In the genomic region with DNA sequence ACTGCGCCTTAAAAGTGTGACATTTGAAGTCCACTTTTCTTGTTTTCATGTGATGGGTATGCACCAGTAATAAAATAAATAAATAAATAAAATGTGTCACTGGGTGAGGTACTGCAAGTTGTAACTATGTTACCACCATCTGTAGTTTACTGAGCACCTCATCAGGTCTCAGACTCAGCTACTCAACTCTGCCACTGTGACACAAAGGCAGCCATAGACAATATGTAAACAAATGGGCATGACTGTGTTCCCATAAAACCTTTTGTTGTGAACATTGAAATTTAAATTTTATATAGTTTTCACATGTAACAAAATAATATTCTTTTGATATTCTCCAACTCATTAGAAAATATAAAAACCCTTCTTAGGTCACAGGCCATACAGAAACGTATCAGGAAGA, we compare ENCODE assay signal across 18 cellular contexts.
DNase-seq lines count a peak whose midpoint lies in the region; ATAC-seq and TF ChIP-seq lines count a peak whose summit lies in the region.
"Had no signal": no experiment of that assay in that cellular context is flagged by ENCODE, and none has a peak within 500 bp of the region (broad histone marks: within the 10 kb centered on the region; RNA-seq: fewer than 3 reads in every experiment).

No MANE protein-coding gene starts in this region.

- TF ChIP-seq RAD21 in SK-N-SH (IDR thresholded peaks at IDR 0.05; ENCODE audit: low read length): no peak

- TF ChIP-seq CTCF in 22Rv1 (IDR thresholded peaks at IDR 0.05) (no peak), LNCaP clone FGC (IDR thresholded peaks at IDR 0.05; ENCODE audit: control insufficient read depth, extremely low read depth, insufficient read depth) (no peak), SK-N-SH (IDR thresholded peaks at IDR 0.05) (no peak)

- no peak overlapping the region for H3K4me2 ChIP-seq in SK-N-SH
- H3K4me2 ChIP-seq: A549; BLaER1 treated with 17β-estradiol and CSF1 and Interleukin-3, amounts not matched to agents 10 nM and 100 nM had no signal

- H3K9ac ChIP-seq in SK-N-SH: no peak overlapping the region
- H3K9ac ChIP-seq: BLaER1 treated with 17β-estradiol and CSF1 and Interleukin-3, amounts not matched to agents 10 nM and 100 nM had no signal

- H3K36me3 Mint-ChIP-seq in T-helper 17 cell (ENCODE audit: low read depth): no peaks in the 10 kb centered on the region

- H2AFZ ChIP-seq in SK-N-SH (ENCODE audit: low read depth): no peak overlapping the region

- peak overlapping the region; percentile 72 for H3K27ac Mint-ChIP-seq in T-helper 17 cell
- H3K27ac Mint-ChIP-seq: B cell; CD4-positive, alpha-beta T cell; CD8-positive, alpha-beta T cell had no signal

- H3F3A ChIP-seq in SK-N-SH (replicated peaks; ENCODE audit: insufficient read depth): peaks cover 10% of the 10 kb centered on the region

- H3K79me2 ChIP-seq in SK-N-SH (ENCODE audit: insufficient read depth): no peaks in the 10 kb centered on the region

- H3K36me3 ChIP-seq in SK-N-SH (replicated peaks in 1 of 2; ENCODE audit: control insufficient read depth in 1 of 2, insufficient read depth in 2 of 2, low read length in 1 of 2): no peaks in the 10 kb centered on the region

- H3K27ac ChIP-seq in 22Rv1 (peak overlapping the region; percentile 98), SK-N-SH (ENCODE audit: low read depth in 2 of 2, low read length in 1 of 2) (peak overlapping the region in 1 of 2 experiments; percentile 34; a peak in 1 of 4 replicates)
- H3K27ac ChIP-seq: A549; BLaER1 treated with 17β-estradiol and CSF1 and Interleukin-3, amounts not matched to agents 10 nM and 100 nM had no signal

- H3K4me1 Mint-ChIP-seq in T-helper 17 cell: peaks cover 17% of the 10 kb centered on the region

- H3K4me1 ChIP-seq in SK-N-SH (ENCODE audit: control insufficient read depth in 1 of 2, insufficient read depth in 2 of 2, low read depth in 1 of 2, low read length in 1 of 2): peaks cover 10 to 30% of the 10 kb centered on the region in 2 experiments

- WGBS in SK-N-SH (ENCODE audit: low lambda C conversion rate): 95% methylated on average over 2 of the region's 2 CpGs

- H3K9me2 ChIP-seq in SK-N-SH: no peaks in the 10 kb centered on the region

- no peak overlapping the region for H3K4me3 Mint-ChIP-seq in T-helper 17 cell
- H3K4me3 Mint-ChIP-seq: B cell; CD4-positive, alpha-beta T cell; CD8-positive, alpha-beta T cell had no signal

- H3K27me3 Mint-ChIP-seq in T-helper 17 cell: no peaks in the 10 kb centered on the region
- H3K27me3 Mint-ChIP-seq: B cell; CD4-positive, alpha-beta T cell had no signal

- H3K9me3 ChIP-seq in T-helper 17 cell (ENCODE audit: control insufficient read depth, low read length, poor library complexity, severe bottlenecking): no peaks in the 10 kb centered on the region
- no peaks in the 10 kb centered on the region for H3K9me3 ChIP-seq in SK-N-SH
- H3K9me3 ChIP-seq: A549; BLaER1 treated with 17β-estradiol and CSF1 and Interleukin-3, amounts not matched to agents 10 nM and 100 nM; Caco-2 had no signal

- CTCF ChIA-PET in SK-N-SH (lab: Yijun Ruan, JAX): interaction anchor here (1.3 kb wide), 1 partner anchor 16 kb away, joined by 3 read pairs; no protein-coding TSS in a partner anchor

- no peak for ATAC-seq in T-helper 17 cell
- ATAC-seq: A549; CD8-positive, alpha-beta T cell had no signal

- DNase-seq in NCI-H1417 (lab: John Stamatoyannopoulos, UW) (peak in 2 of 3 experiments; percentile 73 to 91), NCI-H1417 treated with DMSO at 0.1 percent for 48 hours (lab: John Stamatoyannopoulos, UW) (no peak), LNCaP clone FGC (ENCODE audit: low read depth) (peak; percentile 85), T-helper 17 cell (no peak), anterior cingulate cortex (lab: John Stamatoyannopoulos, UW) (no peak), NCI-H226 (no peak), SK-N-SH (no peak)
- DNase-seq: AML-193; Caco-2; Calu3; CD4-positive, alpha-beta T cell; CD8-positive, alpha-beta T cell; DMS79 treated with DMSO at 0.1 percent for 48 hours; GF-D8 had no signal

- no peak for TF ChIP-seq EP300 in SK-N-SH (IDR thresholded peaks at IDR 0.05; ENCODE audit: borderline replicate concordance in 1 of 2, low read depth in 1 of 2, low read length in 1 of 2)

- H3K4me3 ChIP-seq in LNCaP clone FGC (ENCODE audit: low read depth, low read length): no peak overlapping the region
- H3K4me3 ChIP-seq in SK-N-SH (ENCODE audit: low read depth in 2 of 2, low read length in 1 of 2): no peak overlapping the region
- H3K4me3 ChIP-seq: A549; BLaER1 treated with 17β-estradiol and CSF1 and Interleukin-3, amounts not matched to agents 10 nM and 100 nM had no signal

- POLR2A ChIA-PET in SK-N-SH (lab: Yijun Ruan, JAX): interaction anchor here (0.7 to 1.1 kb wide), 2 partner anchors 8 to 65 kb away, joined by 3 to 4 read pairs; no protein-coding TSS in a partner anchor

- no peaks in the 10 kb centered on the region for H4K20me1 ChIP-seq in SK-N-SH (ENCODE audit: insufficient read depth)

- H3K27me3 ChIP-seq in SK-N-SH (ENCODE audit: insufficient read depth): no peaks in the 10 kb centered on the region
- H3K27me3 ChIP-seq: BLaER1 treated with 17β-estradiol and CSF1 and Interleukin-3, amounts not matched to agents 10 nM and 100 nM had no signal

TF ChIP-seq in SK-N-SH, 30 proteins besides CTCF, POLR2A, EP300 and RAD21:
- no peak for TF ChIP-seq TCF12 (IDR thresholded peaks at IDR 0.05)
- TF ChIP-seq FOXM1 (IDR thresholded peaks at IDR 0.05; ENCODE audit: low read depth): no peak
- TF ChIP-seq, protein P1, sequence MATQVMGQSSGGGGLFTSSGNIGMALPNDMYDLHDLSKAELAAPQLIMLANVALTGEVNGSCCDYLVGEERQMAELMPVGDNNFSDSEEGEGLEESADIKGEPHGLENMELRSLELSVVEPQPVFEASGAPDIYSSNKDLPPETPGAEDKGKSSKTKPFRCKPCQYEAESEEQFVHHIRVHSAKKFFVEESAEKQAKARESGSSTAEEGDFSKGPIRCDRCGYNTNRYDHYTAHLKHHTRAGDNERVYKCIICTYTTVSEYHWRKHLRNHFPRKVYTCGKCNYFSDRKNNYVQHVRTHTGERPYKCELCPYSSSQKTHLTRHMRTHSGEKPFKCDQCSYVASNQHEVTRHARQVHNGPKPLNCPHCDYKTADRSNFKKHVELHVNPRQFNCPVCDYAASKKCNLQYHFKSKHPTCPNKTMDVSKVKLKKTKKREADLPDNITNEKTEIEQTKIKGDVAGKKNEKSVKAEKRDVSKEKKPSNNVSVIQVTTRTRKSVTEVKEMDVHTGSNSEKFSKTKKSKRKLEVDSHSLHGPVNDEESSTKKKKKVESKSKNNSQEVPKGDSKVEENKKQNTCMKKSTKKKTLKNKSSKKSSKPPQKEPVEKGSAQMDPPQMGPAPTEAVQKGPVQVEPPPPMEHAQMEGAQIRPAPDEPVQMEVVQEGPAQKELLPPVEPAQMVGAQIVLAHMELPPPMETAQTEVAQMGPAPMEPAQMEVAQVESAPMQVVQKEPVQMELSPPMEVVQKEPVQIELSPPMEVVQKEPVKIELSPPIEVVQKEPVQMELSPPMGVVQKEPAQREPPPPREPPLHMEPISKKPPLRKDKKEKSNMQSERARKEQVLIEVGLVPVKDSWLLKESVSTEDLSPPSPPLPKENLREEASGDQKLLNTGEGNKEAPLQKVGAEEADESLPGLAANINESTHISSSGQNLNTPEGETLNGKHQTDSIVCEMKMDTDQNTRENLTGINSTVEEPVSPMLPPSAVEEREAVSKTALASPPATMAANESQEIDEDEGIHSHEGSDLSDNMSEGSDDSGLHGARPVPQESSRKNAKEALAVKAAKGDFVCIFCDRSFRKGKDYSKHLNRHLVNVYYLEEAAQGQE (IDR thresholded peaks at IDR 0.05; ENCODE audit: low read depth, low read length): no peak
- TF ChIP-seq SIN3A (IDR thresholded peaks at IDR 0.05; ENCODE audit: borderline replicate concordance, low read depth, low read length): no peak
- TF ChIP-seq RXRA (IDR thresholded peaks at IDR 0.05; ENCODE audit: borderline replicate concordance, low read depth): no peak
- no peak for TF ChIP-seq TEAD4 (IDR thresholded peaks at IDR 0.05; ENCODE audit: borderline replicate concordance, insufficient read depth)
- no peak for TF ChIP-seq ELF1 (IDR thresholded peaks at IDR 0.05)
- no peak for TF ChIP-seq YY1 (IDR thresholded peaks at IDR 0.05; ENCODE audit: low read depth)
- no peak for TF ChIP-seq MEF2A (IDR thresholded peaks at IDR 0.05; ENCODE audit: borderline replicate concordance, low read depth)
- TF ChIP-seq SMC3 (IDR thresholded peaks at IDR 0.05; ENCODE audit: low read depth, low read length): no peak
- TF ChIP-seq NFIC (IDR thresholded peaks at IDR 0.05; ENCODE audit: borderline replicate concordance): no peak
- TF ChIP-seq, protein P2, sequence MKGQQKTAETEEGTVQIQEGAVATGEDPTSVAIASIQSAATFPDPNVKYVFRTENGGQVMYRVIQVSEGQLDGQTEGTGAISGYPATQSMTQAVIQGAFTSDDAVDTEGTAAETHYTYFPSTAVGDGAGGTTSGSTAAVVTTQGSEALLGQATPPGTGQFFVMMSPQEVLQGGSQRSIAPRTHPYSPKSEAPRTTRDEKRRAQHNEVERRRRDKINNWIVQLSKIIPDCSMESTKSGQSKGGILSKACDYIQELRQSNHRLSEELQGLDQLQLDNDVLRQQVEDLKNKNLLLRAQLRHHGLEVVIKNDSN (IDR thresholded peaks at IDR 0.05; ENCODE audit: borderline replicate concordance, low read depth): no peak
- TF ChIP-seq, protein P3, sequence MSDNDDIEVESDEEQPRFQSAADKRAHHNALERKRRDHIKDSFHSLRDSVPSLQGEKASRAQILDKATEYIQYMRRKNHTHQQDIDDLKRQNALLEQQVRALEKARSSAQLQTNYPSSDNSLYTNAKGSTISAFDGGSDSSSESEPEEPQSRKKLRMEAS (IDR thresholded peaks at IDR 0.05; ENCODE audit: low read depth): no peak
- no peak for TF ChIP-seq GATA2 (CRISPR knock-in tag; IDR thresholded peaks at IDR 0.05)
- TF ChIP-seq FOSL2 (IDR thresholded peaks at IDR 0.05; ENCODE audit: borderline replicate concordance, low read depth): no peak
- no peak for TF ChIP-seq RFX5 (IDR thresholded peaks at IDR 0.05; ENCODE audit: low read length)
- no peak for TF ChIP-seq RCOR1 (IDR thresholded peaks at IDR 0.05; ENCODE audit: low read length)
- no peak for TF ChIP-seq CHD2 (IDR thresholded peaks at IDR 0.05; ENCODE audit: low read length, partially characterized antibody)

Comparison
In these comparisons a context has a peak if more than half of its experiments do, and no peak if none do; other contexts are left out.
1. DNase-seq: peak in NCI-H1417 (2 of 3) and LNCaP clone FGC (single experiment); none in NCI-H1417 treated with DMSO at 0.1 percent for 48 hours (single experiment), T-helper 17 cell (0 of 3), anterior cingulate cortex (0 of 58), NCI-H226 (single experiment) and SK-N-SH (single experiment).